Comparison of ENCODE assay signal across 11 cellular contexts in the genomic region with DNA sequence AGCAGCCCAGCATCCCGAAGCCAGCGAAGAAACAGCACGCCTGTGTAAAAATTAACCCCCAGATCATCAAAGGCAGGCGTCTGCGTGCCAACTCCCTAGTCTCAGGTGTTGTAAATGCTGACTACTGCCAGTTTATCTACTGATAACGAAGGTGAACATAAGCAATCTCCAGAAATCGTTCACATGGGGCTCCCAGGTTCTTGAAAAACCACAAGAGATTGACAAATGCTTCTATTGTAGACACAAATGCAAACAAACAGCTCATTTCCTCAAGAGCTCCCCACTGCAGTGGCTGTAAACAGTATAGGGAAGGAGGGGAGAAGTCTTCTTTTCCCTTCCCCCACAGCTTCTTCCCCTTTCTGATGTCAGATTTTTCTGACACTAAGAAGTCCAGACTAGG. TPM values are rescaled to one million over a fixed set of nuclear protein-coding genes. Genes with fewer than 3 reads are reported as not detected.
DNase-seq lines count a peak whose midpoint lies in the region; ATAC-seq and TF ChIP-seq lines count a peak whose summit lies in the region.
"Had no signal": no experiment of that assay in that cellular context is flagged by ENCODE, and none has a peak within 500 bp of the region (broad histone marks: within the 10 kb centered on the region; RNA-seq: fewer than 3 reads in every experiment).

No MANE protein-coding gene starts in this region.

- no peak for DNase-seq in CD4-positive, alpha-beta T cell
- DNase-seq in Kasumi-1 (lab: John Stamatoyannopoulos, UW) (peak; percentile 88), mucosa of descending colon (peak in 2 of 3 donors; percentile 76 to 82), SJCRH30 (no peak), DMS 273 treated with DMSO at 0.1 percent for 48 hours (lab: John Stamatoyannopoulos, UW) (no peak)
- DNase-seq: stimulated activated naive B cell treated with anti-CD40 and anti-IgM and Interleukin-4, amounts not matched to agents 10 μg/mL and 1 μg/mL and 100 μg/mL, for 72 hours had no signal

- H3K27me3 ChIP-seq in CD4-positive, alpha-beta T cell (ENCODE audit: control insufficient read depth, insufficient read depth, low read length) = peaks cover 22% of the 10 kb centered on the region
- peaks cover 5% of the 10 kb centered on the region; the same call in 1 of the 2 replicates for H3K27me3 ChIP-seq in SJCRH30
- H3K27me3 ChIP-seq: breast epithelium had no signal

- peaks cover 33% of the 10 kb centered on the region for H3K4me1 ChIP-seq in mucosa of descending colon (ENCODE audit: low read depth)
- H3K4me1 ChIP-seq in SJCRH30 = peaks cover 5% of the 10 kb centered on the region; the same call in 1 of the 2 replicates
- H3K4me1 ChIP-seq: breast epithelium had no signal

- peak overlapping the region; percentile 55 for H3K4me3 Mint-ChIP-seq in CD4-positive, alpha-beta T cell
- H3K4me3 Mint-ChIP-seq: stimulated activated naive B cell treated with anti-CD40 and anti-IgM and Interleukin-4, amounts not matched to agents 10 μg/mL and 1 μg/mL and 100 μg/mL, for 72 hours had no signal

- POLR2A ChIA-PET in CD4-positive, alpha-beta T cell (lab: Charles Lee) = interaction anchor here (1.3 to 1.6 kb wide), 2 partner anchors 10 to 216 kb away, joined by 3 to 4 read pairs; a partner anchor contains a TSS

- H3K9me3 ChIP-seq in CD4-positive, alpha-beta T cell (ENCODE audit: control insufficient read depth, low read length) = no peaks in the 10 kb centered on the region
- H3K9me3 ChIP-seq in mucosa of descending colon (no peaks in the 10 kb centered on the region), SJCRH30 (replicated peaks) (no peaks in the 10 kb centered on the region)
- H3K9me3 ChIP-seq: breast epithelium, heart left ventricle had no signal

- H3K27ac ChIP-seq in CD4-positive, alpha-beta T cell (ENCODE audit: low read depth, low read length) = no peak overlapping the region
- H3K27ac ChIP-seq in VCaP = peak overlapping the region; percentile 30
- H3K27ac ChIP-seq in SJCRH30 = no peak overlapping the region
- H3K27ac ChIP-seq: breast epithelium had no signal

- H3K9me3 Mint-ChIP-seq in CD4-positive, alpha-beta T cell = no peaks in the 10 kb centered on the region
- H3K9me3 Mint-ChIP-seq: stimulated activated naive B cell treated with anti-CD40 and anti-IgM and Interleukin-4, amounts not matched to agents 10 μg/mL and 1 μg/mL and 100 μg/mL, for 72 hours had no signal

- no peaks in the 10 kb centered on the region for H3K36me3 ChIP-seq in mucosa of descending colon (ENCODE audit: low read depth)
- no peaks in the 10 kb centered on the region for H3K36me3 ChIP-seq in SJCRH30
- H3K36me3 ChIP-seq: breast epithelium, heart left ventricle had no signal

- ATAC-seq in CD4-positive, alpha-beta T cell (ENCODE audit: poor library complexity) = peak; percentile 39
- ATAC-seq in mucosa of descending colon (peak; percentile 78), HG03025 (IDR thresholded peaks at IDR 0.05; ENCODE audit: low FRiP score, unreplicated experiment) (no peak), HG03521 (IDR thresholded peaks at IDR 0.05; ENCODE audit: unreplicated experiment) (no peak)

- H3K36me3 Mint-ChIP-seq in CD4-positive, alpha-beta T cell (ENCODE audit: low read depth) = no peaks in the 10 kb centered on the region
- H3K36me3 Mint-ChIP-seq: stimulated activated naive B cell treated with anti-CD40 and anti-IgM and Interleukin-4, amounts not matched to agents 10 μg/mL and 1 μg/mL and 100 μg/mL, for 72 hours had no signal

- no peak for TF ChIP-seq CTCF in CD4-positive, alpha-beta T cell (IDR thresholded peaks at IDR 0.05)
- TF ChIP-seq CTCF in VCaP (conservative IDR thresholded peaks at IDR 0.05) (no peak), mucosa of descending colon (IDR thresholded peaks at IDR 0.05) (no peak)

- peaks cover 47% of the 10 kb centered on the region for H3K4me1 Mint-ChIP-seq in CD4-positive, alpha-beta T cell (ENCODE audit: low read depth)

- CTCF ChIA-PET in CD4-positive, alpha-beta T cell (lab: Charles Lee) = interaction anchor here (1.1 to 1.2 kb wide), 2 partner anchors 10 to 66 kb away, joined by 3 to 4 read pairs; no protein-coding TSS in a partner anchor

- H3K27ac Mint-ChIP-seq in CD4-positive, alpha-beta T cell = peak overlapping the region; percentile 70
- H3K27ac Mint-ChIP-seq: stimulated activated naive B cell treated with anti-CD40 and anti-IgM and Interleukin-4, amounts not matched to agents 10 μg/mL and 1 μg/mL and 100 μg/mL, for 72 hours had no signal

- intact Hi-C loops in CD4-positive, alpha-beta T cell (cut with DNase I, micrococcal nuclease) = no loop called here
- intact Hi-C loops in mucosa of descending colon (cut with DNase I, micrococcal nuclease) = no loop called here

- H3K4me3 ChIP-seq in mucosa of descending colon (no peak overlapping the region), SJCRH30 (no peak overlapping the region)
- H3K4me3 ChIP-seq: breast epithelium, heart left ventricle had no signal

- peaks cover 43% of the 10 kb centered on the region for H3K27me3 Mint-ChIP-seq in CD4-positive, alpha-beta T cell

RNA-seq across cellular contexts. Expression of a gene that starts 5.3 kb away (rescaled TPM):
- 10 to 100 TPM; 12.1 to 13.3 TPM for total RNA-seq in CD4-positive, alpha-beta T cell
- total RNA-seq in mucosa of descending colon = 10 to 100 TPM; 72.0 to 96.6 (median 91.4) TPM
- 20.9 and 22.4 TPM in 2 replicates for total RNA-seq in SJCRH30 (2014; rRNA removed; shearing (Covaris generic))

Comparison
In these comparisons a context has a peak if more than half of its experiments do, and no peak if none do; other contexts are left out.
1. ATAC-seq: peak in CD4-positive, alpha-beta T cell (single experiment) and mucosa of descending colon (single experiment); none in HG03025 (single experiment) and HG03521 (single experiment).
2. DNase-seq: peak in Kasumi-1 (2 of 2) and mucosa of descending colon (2 of 3); none in CD4-positive, alpha-beta T cell (0 of 10), SJCRH30 (0 of 2) and DMS 273 treated with DMSO at 0.1 percent for 48 hours (single experiment).